8 cellular contexts compared by ENCODE assay signal in the genomic region with DNA sequence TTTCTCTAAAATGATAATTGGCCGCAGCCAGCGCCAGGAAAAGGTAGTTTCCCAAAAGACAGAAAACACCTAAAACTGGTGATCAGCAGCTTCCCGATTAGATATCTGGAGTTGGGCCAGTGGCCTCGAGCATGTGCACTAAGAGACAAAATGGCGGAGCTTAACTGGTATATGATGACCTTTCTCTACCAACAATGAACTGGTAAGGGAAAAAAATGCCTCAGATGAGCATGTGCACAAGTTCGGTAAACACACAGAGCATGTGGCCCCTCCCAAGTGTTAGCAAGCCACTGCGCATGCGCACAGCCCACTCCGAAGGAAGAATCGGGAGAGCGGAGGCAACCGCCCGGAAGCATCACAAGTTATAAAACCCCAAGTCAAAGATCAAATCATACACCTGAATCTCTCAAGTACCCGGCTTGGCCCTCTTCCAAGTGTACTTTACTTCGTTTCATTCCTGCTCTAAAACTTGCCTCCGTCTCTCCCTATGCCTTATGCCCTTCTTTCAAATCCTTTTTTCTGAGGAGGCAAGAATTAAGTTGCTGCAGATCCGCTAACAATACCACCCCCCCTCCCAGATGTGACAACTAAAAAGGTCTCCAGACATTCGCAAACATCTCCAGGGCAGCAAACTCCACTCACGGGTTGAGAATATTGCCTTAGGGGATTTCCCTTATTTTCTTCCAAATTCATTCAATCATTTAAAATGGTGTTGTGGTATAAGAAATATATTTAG. TPM values are rescaled to one million over a fixed set of nuclear protein-coding genes. Genes with fewer than 3 reads are reported as not detected.
DNase-seq lines count a peak whose midpoint lies in the region; ATAC-seq and TF ChIP-seq lines count a peak whose summit lies in the region.

No MANE protein-coding gene starts in this region.

- intact Hi-C loops in lower leg skin (cut with DNase I; ENCODE audit: low total_unique reads) = no loop called here

- no peak for TF ChIP-seq CTCF in lower leg skin (IDR thresholded peaks at IDR 0.05)

- TF ChIP-seq POLR2A in lower leg skin (IDR thresholded peaks at IDR 0.05) = no peak

- no peak overlapping the region for H3K4me3 ChIP-seq in lower leg skin (ENCODE audit: low read depth, poor library complexity, severe bottlenecking)

- 28 to 30% methylated on average over 19 of the region's 19 CpGs for WGBS in lower leg skin, 2 donors

- ATAC-seq in HG02759 (IDR thresholded peaks at IDR 0.05; ENCODE audit: unreplicated experiment) (peak; percentile 70), HG03469 (IDR thresholded peaks at IDR 0.05; ENCODE audit: unreplicated experiment) (no peak), HG02588 (IDR thresholded peaks at IDR 0.05; ENCODE audit: unreplicated experiment) (no peak)

- peak; percentile 77 for DNase-seq in AG08395 (ENCODE audit: low spot score)
- peak; percentile 66 to 74 for DNase-seq in activated CD4-positive, alpha-beta T cell treated with anti-CD3 and anti-CD28 coated beads, Interleukin-2, amount 50 U/mL, for 4 hours
- peak; percentile 53 to 77 for DNase-seq in dermis microvascular lymphatic vessel endothelial cell (ENCODE audit: low read depth in 2 of 2)
- peak; percentile 64 to 93 for DNase-seq in lower leg skin (ENCODE audit: low spot score in 2 of 2)
- peak; percentile 79 for DNase-seq in stimulated activated CD4-positive, alpha-beta T cell treated with anti-CD3 and anti-CD28 coated beads, Interleukin-4, amount 100 ng/mL, for 24 hours

RNA-seq across cellular contexts. Expression of gene PTBP3, which starts 15.0 kb away (rescaled TPM):
- total RNA-seq in dermis microvascular lymphatic vessel endothelial cell (40.2 and 41.6 TPM in 2 replicates), lower leg skin (100 to 1,000 TPM in 3 of 4 donors, 10 to 100 TPM in 1; 82.5 to 201 (median 156) TPM)

RNA-seq across cellular contexts. Expression of gene HSDL2, which starts 31.5 kb away (rescaled TPM):
- total RNA-seq in dermis microvascular lymphatic vessel endothelial cell (17.3 and 21.6 TPM in 2 replicates), lower leg skin (10 to 100 TPM; 26.7 to 52.8 (median 50.2) TPM)
